Comparison of ENCODE assay signal across 8 cellular contexts in genomic region chr1:64505232-64505943, GRCh38.
A peak's percentile ranks its signal among the peaks of the same experiment; 100 is the strongest.
DNase-seq lines count a peak whose midpoint lies in the region.

No MANE protein-coding gene starts in this region.

- H3K4me1 ChIP-seq in adipocyte (ENCODE audit: control insufficient read depth, insufficient read depth, low read length), result peaks cover 3% of the 10 kb centered on the region

- peak overlapping the region; percentile 73 for H3K4me3 ChIP-seq in adipocyte (ENCODE audit: low read length)
- peak overlapping the region; percentile 28 for H3K4me3 ChIP-seq in iPS-11a (ENCODE audit: low read depth, low read length)

- DNase-seq in GM03348 (ENCODE audit: low spot score) (peak; percentile 65), RPMI8226 (peak; percentile 24), adipocyte (ENCODE audit: low read depth) (no peak), midbrain (lab: John Stamatoyannopoulos, UW) (no peak), GM19238 (ENCODE audit: insufficient read length, low spot score) (no peak), GOT3 (lab: John Stamatoyannopoulos, UW) (no peak)
- peak; percentile 2 to 46 for DNase-seq in stimulated activated CD4-positive, alpha-beta T cell treated with anti-CD3 and anti-CD28 coated beads, Interleukin-12 subunit alpha, Interleukin-12 subunit beta, amount 100 ng/mL, for 24 hours (ENCODE audit: low read depth in 2 of 2)

- H3K27me3 ChIP-seq in adipocyte (replicated peaks; ENCODE audit: control insufficient read depth, insufficient read depth, low read length), result no peaks in the 10 kb centered on the region

- no peaks in the 10 kb centered on the region for H3K36me3 ChIP-seq in adipocyte (ENCODE audit: control insufficient read depth, insufficient read depth, low read length, severe bottlenecking)

- H3K9ac ChIP-seq in adipocyte (ENCODE audit: low read length), result peak overlapping the region; percentile 55

- no peaks in the 10 kb centered on the region for H3K9me3 ChIP-seq in adipocyte (ENCODE audit: control insufficient read depth, low read length)

Comparison
In these comparisons a context has a peak if more than half of its experiments do, and no peak if none do; other contexts are left out.
1. DNase-seq: peak in GM03348 (single experiment), RPMI8226 (single experiment) and stimulated activated CD4-positive, alpha-beta T cell treated with anti-CD3 and anti-CD28 coated beads, Interleukin-12 subunit alpha, Interleukin-12 subunit beta, amount 100 ng/mL, for 24 hours (2 of 2); none in adipocyte (single experiment), midbrain (single experiment), GM19238 (single experiment) and GOT3 (single experiment).